1 cellular context compared by ENCODE assay signal in the genomic region with DNA sequence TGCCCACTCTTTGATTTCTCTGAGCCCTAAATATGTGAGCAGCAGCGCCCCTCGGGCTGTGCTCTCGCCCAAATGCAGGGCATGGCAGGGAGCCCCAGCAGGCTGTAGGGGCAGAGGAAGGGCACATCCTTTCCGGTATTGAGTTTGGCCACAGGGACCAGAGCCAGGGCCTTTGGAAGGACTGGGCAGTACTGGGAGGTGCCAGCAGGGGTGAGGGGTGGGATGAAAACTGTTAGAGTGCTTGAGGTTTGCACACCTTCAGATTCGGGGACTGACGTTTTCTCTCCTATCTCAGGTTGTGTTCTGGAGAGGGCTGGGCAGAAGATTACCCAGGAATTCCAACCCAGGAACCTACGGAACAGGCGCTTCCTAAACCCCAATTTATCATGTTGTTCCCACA.
TF ChIP-seq lines count a peak whose summit lies in the region.

No MANE protein-coding gene starts in this region.

TF ChIP-seq in HCT116, 20 proteins besides CTCF, POLR2A, EP300 and RAD21 (continued from another document):
- TF ChIP-seq EZH2 (IDR thresholded peaks at IDR 0.05) (no peak), POLR2AphosphoS5 (IDR thresholded peaks at IDR 0.05; ENCODE audit: low read depth, low read length) (no peak), JUND (IDR thresholded peaks at IDR 0.05) (no peak), SIN3A (IDR thresholded peaks at IDR 0.05; ENCODE audit: low read depth) (no peak), TCF7L2 (IDR thresholded peaks at IDR 0.05; ENCODE audit: borderline replicate concordance, extremely low read depth, insufficient read depth, insufficient read length) (no peak), ATF3 (IDR thresholded peaks at IDR 0.05) (no peak), ELF1 (IDR thresholded peaks at IDR 0.05; ENCODE audit: borderline replicate concordance, low read depth) (no peak), SRF (IDR thresholded peaks at IDR 0.05; ENCODE audit: low read depth) (no peak), ZFX (IDR thresholded peaks at IDR 0.05) (no peak), CBX3 (IDR thresholded peaks at IDR 0.05; ENCODE audit: low read depth) (no peak), YY1 (IDR thresholded peaks at IDR 0.05; ENCODE audit: extremely low read depth, insufficient replicate concordance, low read depth, low read length) (no peak), REST (IDR thresholded peaks at IDR 0.05; ENCODE audit: low read depth) (no peak), CEBPB (IDR thresholded peaks at IDR 0.05; ENCODE audit: low read depth) (no peak), EZH2phosphoT487 (IDR thresholded peaks at IDR 0.05; ENCODE audit: borderline replicate concordance) (no peak)
- TF ChIP-seq, protein P1, sequence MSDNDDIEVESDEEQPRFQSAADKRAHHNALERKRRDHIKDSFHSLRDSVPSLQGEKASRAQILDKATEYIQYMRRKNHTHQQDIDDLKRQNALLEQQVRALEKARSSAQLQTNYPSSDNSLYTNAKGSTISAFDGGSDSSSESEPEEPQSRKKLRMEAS (IDR thresholded peaks at IDR 0.05) = no peak
- TF ChIP-seq, protein P2, sequence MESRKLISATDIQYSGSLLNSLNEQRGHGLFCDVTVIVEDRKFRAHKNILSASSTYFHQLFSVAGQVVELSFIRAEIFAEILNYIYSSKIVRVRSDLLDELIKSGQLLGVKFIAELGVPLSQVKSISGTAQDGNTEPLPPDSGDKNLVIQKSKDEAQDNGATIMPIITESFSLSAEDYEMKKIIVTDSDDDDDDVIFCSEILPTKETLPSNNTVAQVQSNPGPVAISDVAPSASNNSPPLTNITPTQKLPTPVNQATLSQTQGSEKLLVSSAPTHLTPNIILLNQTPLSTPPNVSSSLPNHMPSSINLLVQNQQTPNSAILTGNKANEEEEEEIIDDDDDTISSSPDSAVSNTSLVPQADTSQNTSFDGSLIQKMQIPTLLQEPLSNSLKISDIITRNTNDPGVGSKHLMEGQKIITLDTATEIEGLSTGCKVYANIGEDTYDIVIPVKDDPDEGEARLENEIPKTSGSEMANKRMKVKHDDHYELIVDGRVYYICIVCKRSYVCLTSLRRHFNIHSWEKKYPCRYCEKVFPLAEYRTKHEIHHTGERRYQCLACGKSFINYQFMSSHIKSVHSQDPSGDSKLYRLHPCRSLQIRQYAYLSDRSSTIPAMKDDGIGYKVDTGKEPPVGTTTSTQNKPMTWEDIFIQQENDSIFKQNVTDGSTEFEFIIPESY (IDR thresholded peaks at IDR 0.05; ENCODE audit: extremely low read depth, insufficient replicate concordance, low read length) = no peak
